22 cellular contexts compared by ENCODE assay signal in the genomic region with DNA sequence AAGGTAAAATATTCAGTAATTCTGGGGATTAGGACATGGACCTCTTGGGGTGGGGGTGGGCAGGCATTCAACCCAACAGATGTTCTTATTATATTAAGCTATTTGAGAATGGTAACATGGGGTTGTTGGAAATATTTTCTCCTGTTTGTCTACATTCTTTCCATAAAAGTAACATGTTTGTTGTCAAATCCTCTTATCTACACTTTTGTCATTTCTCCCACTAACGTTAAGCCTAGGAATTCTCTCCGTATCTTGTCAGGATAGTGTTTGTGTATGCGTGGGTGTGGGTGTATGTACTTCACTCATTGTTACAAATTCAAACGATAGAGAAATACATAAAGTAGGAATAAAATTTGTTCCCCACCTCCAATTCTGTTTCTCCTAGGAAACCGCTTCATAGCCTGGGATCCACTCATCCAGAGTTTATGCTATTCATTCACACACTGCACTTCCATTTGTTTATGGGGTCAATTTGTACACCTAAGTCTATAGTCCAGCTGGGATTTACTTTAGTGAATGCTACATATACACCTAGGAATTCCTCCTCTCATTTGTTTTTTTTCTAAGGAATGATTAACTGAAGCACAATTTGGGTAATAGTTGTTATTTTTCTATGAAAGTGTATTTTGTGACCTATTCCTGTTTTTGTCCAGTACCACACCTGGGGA.
"Had no signal": no experiment of that assay in that cellular context is flagged by ENCODE, and none has a peak within 500 bp of the region (broad histone marks: within the 10 kb centered on the region; RNA-seq: fewer than 3 reads in every experiment).

No MANE protein-coding gene starts in this region.

- H3K9ac ChIP-seq: SK-N-SH had no signal

- H3K27ac ChIP-seq: RWPE1 had no signal

- ATAC-seq: Panc1, T-cell had no signal

- DNase-seq: KBM-7; NCI-H1048; NCI-H1105; NCI-H1417 treated with DMSO at 0.1 percent for 48 hours; NCI-H146; NCI-H1694 treated with DMSO at 0.1 percent for 48 hours; NCI-H2029; NCI-H2081 treated with DMSO at 0.1 percent for 48 hours; NCI-H2171; NCI-H226; NCI-H446; NCI-H510A; NCI-H524 treated with DMSO at 0.1 percent for 48 hours; NCI-H69; NCI-H774; NK-92 treated with Interleukin-12 subunit alpha and Interleukin-12 subunit beta, amount 100 ng/mL, for 24 hours; SHP77; SK-N-SH; SW 1271; T-cell had no signal

- H3K9me3 ChIP-seq: SK-N-SH had no signal
